Comparison of ENCODE assay signal across 18 cellular contexts in genomic region chr15:34496616-34497015, GRCh38. TPM values are rescaled to one million over a fixed set of nuclear protein-coding genes. Genes with fewer than 3 reads are reported as not detected.
DNase-seq lines count a peak whose midpoint lies in the region; ATAC-seq and TF ChIP-seq lines count a peak whose summit lies in the region.
"Had no signal": no experiment of that assay in that cellular context is flagged by ENCODE, and none has a peak within 500 bp of the region (broad histone marks: within the 10 kb centered on the region; RNA-seq: fewer than 3 reads in every experiment).

No MANE protein-coding gene starts in this region.

- ATAC-seq in left cardiac atrium (peak; percentile 49 to 52), HG02610 (IDR thresholded peaks at IDR 0.05; ENCODE audit: unreplicated experiment) (no peak), HG02870 (IDR thresholded peaks at IDR 0.05; ENCODE audit: unreplicated experiment) (no peak)
- no peak for ATAC-seq in activated naive CD4-positive, alpha-beta T cell treated with anti-CD3 and anti-CD28 coated beads, Interleukin-2, amount 50 U/mL, for 72 hours

- intact Hi-C loops in left cardiac atrium (cut with DNase I) (no loop called here), cardiac septum (cut with DNase I) (no loop called here)

- TF ChIP-seq CTCF in coronary artery (IDR thresholded peaks at IDR 0.05), result no peak

- DNase-seq in left cardiac atrium (no peak), cardiac septum (ENCODE audit: low spot score) (no peak), coronary artery (ENCODE audit: low spot score) (no peak)
- DNase-seq in activated naive CD4-positive, alpha-beta T cell treated with anti-CD3 and anti-CD28 coated beads, Interleukin-2, amount 50 U/mL, for 72 hours (ENCODE audit: low spot score in 2 of 2), result no peak
- DNase-seq: EL, KBM-7, NCI-H1092, NCI-H1436, NCI-H2029, NCI-H226, NCI-H524, Peyer's patch had no signal

- H3K36me3 Mint-ChIP-seq in activated naive CD4-positive, alpha-beta T cell treated with anti-CD3 and anti-CD28 coated beads, Interleukin-2, amount 50 U/mL, for 72 hours, result peaks cover 2 to 3% of the 10 kb centered on the region in 2 donors

- H3K27ac Mint-ChIP-seq in activated naive CD4-positive, alpha-beta T cell treated with anti-CD3 and anti-CD28 coated beads, Interleukin-2, amount 50 U/mL, for 72 hours, result no peak overlapping the region

- H3K4me2 ChIP-seq in skeletal muscle satellite cell (ENCODE audit: low read length), result peak overlapping the region; percentile 33

- H3K4me3 ChIP-seq in coronary artery, result peak overlapping the region; percentile 38
- H3K4me3 ChIP-seq in skeletal muscle satellite cell (ENCODE audit: low read length), result no peak overlapping the region
- H3K4me3 ChIP-seq: Peyer's patch, SJSA1 had no signal

- H3K9me3 Mint-ChIP-seq in activated naive CD4-positive, alpha-beta T cell treated with anti-CD3 and anti-CD28 coated beads, Interleukin-2, amount 50 U/mL, for 72 hours, result peaks cover 2 to 3% of the 10 kb centered on the region in 2 donors

- no peaks in the 10 kb centered on the region for H3K4me1 ChIP-seq in skeletal muscle satellite cell (ENCODE audit: control insufficient read depth, insufficient read depth, low read length)
- H3K4me1 ChIP-seq: Peyer's patch, SJSA1 had no signal

- no peaks in the 10 kb centered on the region for H3K9me3 ChIP-seq in skeletal muscle satellite cell (replicated peaks; ENCODE audit: low read length)
- H3K9me3 ChIP-seq: Peyer's patch, SJSA1 had no signal

- H3K27me3 ChIP-seq in skeletal muscle satellite cell (ENCODE audit: control insufficient read depth, insufficient read depth, low read length), result peaks cover 46% of the 10 kb centered on the region
- H3K27me3 ChIP-seq: Peyer's patch had no signal

- H3K36me3 ChIP-seq in skeletal muscle satellite cell (ENCODE audit: insufficient read depth, low read length), result no peaks in the 10 kb centered on the region
- H3K36me3 ChIP-seq: Peyer's patch, SJSA1 had no signal

- no peak overlapping the region for H3K27ac ChIP-seq in coronary artery
- H3K27ac ChIP-seq: C4-2B, HL-60, Peyer's patch, SJSA1 had no signal

- no peak overlapping the region for H3K9ac ChIP-seq in skeletal muscle satellite cell (ENCODE audit: low read depth, low read length)

RNA-seq across cellular contexts. Expression of gene GOLGA8A, which starts 59.0 kb away (rescaled TPM):
- total RNA-seq in left cardiac atrium (10 to 100 TPM; 21.8 to 23.2 TPM), cardiac septum (26.7 TPM)
- 10.1 and 23.4 TPM in 2 replicates for total RNA-seq in skeletal muscle satellite cell (2012; rRNA removed)
- 100 to 1,000 TPM; 131 to 158 TPM for total RNA-seq in activated naive CD4-positive, alpha-beta T cell treated with anti-CD3 and anti-CD28 coated beads, Interleukin-2, amount 50 U/mL, for 72 hours

Comparison
In these comparisons a context has a peak if more than half of its experiments do, and no peak if none do; other contexts are left out.
1. ATAC-seq: peak in left cardiac atrium (2 of 2); none in activated naive CD4-positive, alpha-beta T cell treated with anti-CD3 and anti-CD28 coated beads, Interleukin-2, amount 50 U/mL, for 72 hours (0 of 2), HG02610 (single experiment) and HG02870 (single experiment).